In genomic region chr10:78459639-78460037, GRCh38 we compare ENCODE assay signal across 14 cellular contexts.
"Had no signal": no experiment of that assay in that cellular context is flagged by ENCODE, and none has a peak within 500 bp of the region (broad histone marks: within the 10 kb centered on the region; RNA-seq: fewer than 3 reads in every experiment).

No MANE protein-coding gene starts in this region.

- DNase-seq: activated B cell treated with CpG ODN at 0.5 μM for 24 hours; activated CD4-positive, alpha-beta T cell treated with anti-CD3 and anti-CD28 coated beads, Interleukin-2, amount 10 ng/mL, durations not matched to agents 7 days and 5 days; activated naive CD4-positive, alpha-beta T cell treated with anti-CD3 and anti-CD28 coated beads, Interleukin-2, amount 10 ng/mL, durations not matched to agents 7 days and 5 days; activated T-cell treated with anti-CD3 and anti-CD28 coated beads for 4 hours; glutamatergic neuron; immature natural killer cell; stimulated activated CD4-positive, alpha-beta T cell treated with anti-CD3 and anti-CD28 coated beads, Interleukin-15, amount 100 ng/mL, for 24 hours; stimulated activated CD4-positive, alpha-beta T cell treated with anti-CD3 and anti-CD28 coated beads, Interleukin-4, amount 100 ng/mL, for 24 hours had no signal

- H3K4me3 Mint-ChIP-seq: activated B cell treated with CpG ODN at 0.5 μM for 24 hours; activated CD4-positive, alpha-beta T cell treated with anti-CD3 and anti-CD28 coated beads, Interleukin-2, amount 10 ng/mL, durations not matched to agents 7 days and 5 days; activated naive CD4-positive, alpha-beta T cell treated with anti-CD3 and anti-CD28 coated beads, Interleukin-2, amount 10 ng/mL, durations not matched to agents 7 days and 5 days; immature natural killer cell; natural killer cell treated with Interleukin-12 subunit alpha and Interleukin-12 subunit beta and Interleukin-15 and Interleukin-18, amount 100 ng/mL, for 72 hours; T-helper 1 cell treated with Interleukin-12 subunit alpha and Interleukin-12 subunit beta and Interleukin-4 antibody, amounts not matched to agents 30 μg/mL and 1 μg/mL, for 36 hours had no signal

- H3K27ac ChIP-seq: tibial nerve had no signal

- H3K27ac Mint-ChIP-seq: activated B cell treated with CpG ODN at 0.5 μM for 24 hours; activated CD4-positive, alpha-beta T cell treated with anti-CD3 and anti-CD28 coated beads, Interleukin-2, amount 10 ng/mL, durations not matched to agents 7 days and 5 days; activated naive CD4-positive, alpha-beta T cell treated with anti-CD3 and anti-CD28 coated beads, Interleukin-2, amount 10 ng/mL, durations not matched to agents 7 days and 5 days; activated T-helper 2 cell treated with anti-CD3 and anti-CD28 coated beads, Interferon-gamma antibody, Interleukin-2, Interleukin-4, amounts not matched to agents 10 μg/mL and 5 μg/mL and 100 μg/mL, durations not matched to agents 14 hours and 24 hours and 36 hours; immature natural killer cell; natural killer cell treated with Interleukin-12 subunit alpha and Interleukin-12 subunit beta and Interleukin-15 and Interleukin-18, amount 100 ng/mL, for 72 hours; T-helper 1 cell treated with Interleukin-12 subunit alpha and Interleukin-12 subunit beta and Interleukin-4 antibody, amounts not matched to agents 30 μg/mL and 1 μg/mL, for 36 hours had no signal

- H3K36me3 ChIP-seq: tibial nerve had no signal

- H3K27me3 ChIP-seq: body of pancreas, tibial nerve had no signal

- H3K27me3 Mint-ChIP-seq: activated CD4-positive, alpha-beta T cell treated with anti-CD3 and anti-CD28 coated beads, Interleukin-2, amount 10 ng/mL, durations not matched to agents 7 days and 5 days; natural killer cell treated with Interleukin-12 subunit alpha and Interleukin-12 subunit beta and Interleukin-15 and Interleukin-18, amount 100 ng/mL, for 72 hours had no signal

- ATAC-seq: natural killer cell treated with Interleukin-12 subunit alpha and Interleukin-12 subunit beta and Interleukin-15 and Interleukin-18, amount 100 ng/mL, for 72 hours had no signal

- H3K9me3 ChIP-seq: body of pancreas, tibial nerve had no signal

- H3K4me3 ChIP-seq: body of pancreas, lung, tibial nerve had no signal

- H3K4me1 Mint-ChIP-seq: activated B cell treated with CpG ODN at 0.5 μM for 24 hours; activated CD4-positive, alpha-beta T cell treated with anti-CD3 and anti-CD28 coated beads, Interleukin-2, amount 10 ng/mL, durations not matched to agents 7 days and 5 days; activated naive CD4-positive, alpha-beta T cell treated with anti-CD3 and anti-CD28 coated beads, Interleukin-2, amount 10 ng/mL, durations not matched to agents 7 days and 5 days; immature natural killer cell had no signal

- H3K9me3 Mint-ChIP-seq: activated B cell treated with CpG ODN at 0.5 μM for 24 hours; activated CD4-positive, alpha-beta T cell treated with anti-CD3 and anti-CD28 coated beads, Interleukin-2, amount 10 ng/mL, durations not matched to agents 7 days and 5 days; activated naive CD4-positive, alpha-beta T cell treated with anti-CD3 and anti-CD28 coated beads, Interleukin-2, amount 10 ng/mL, durations not matched to agents 7 days and 5 days; activated T-helper 2 cell treated with anti-CD3 and anti-CD28 coated beads, Interferon-gamma antibody, Interleukin-2, Interleukin-4, amounts not matched to agents 10 μg/mL and 5 μg/mL and 100 μg/mL, durations not matched to agents 14 hours and 24 hours and 36 hours; immature natural killer cell; natural killer cell treated with Interleukin-12 subunit alpha and Interleukin-12 subunit beta and Interleukin-15 and Interleukin-18, amount 100 ng/mL, for 72 hours; T-helper 1 cell treated with Interleukin-12 subunit alpha and Interleukin-12 subunit beta and Interleukin-4 antibody, amounts not matched to agents 30 μg/mL and 1 μg/mL, for 36 hours had no signal

- H3K36me3 Mint-ChIP-seq: activated naive CD4-positive, alpha-beta T cell treated with anti-CD3 and anti-CD28 coated beads, Interleukin-2, amount 10 ng/mL, durations not matched to agents 7 days and 5 days; immature natural killer cell; natural killer cell treated with Interleukin-12 subunit alpha and Interleukin-12 subunit beta and Interleukin-15 and Interleukin-18, amount 100 ng/mL, for 72 hours had no signal
